In genomic region chr2:137674991-137675390, GRCh38 we compare ENCODE assay signal across 30 cellular contexts.
"Had no signal": no experiment of that assay in that cellular context is flagged by ENCODE, and none has a peak within 500 bp of the region (broad histone marks: within the 10 kb centered on the region; RNA-seq: fewer than 3 reads in every experiment).

No MANE protein-coding gene starts in this region.

- H3K27me3 ChIP-seq: adrenal gland, ascending aorta, body of pancreas, brain microvascular endothelial cell, breast epithelium, cardiac muscle cell had no signal

- H3K27ac ChIP-seq: adrenal gland, ascending aorta, body of pancreas, brain microvascular endothelial cell, breast epithelium, cardiac muscle cell had no signal

- H3K4me3 ChIP-seq: adrenal gland, ascending aorta, body of pancreas, breast epithelium, cardiac muscle cell had no signal

- ATAC-seq: activated naive CD4-positive, alpha-beta T cell treated with anti-CD3 and anti-CD28 coated beads, Interleukin-2, amount 50 U/mL, for 72 hours; activated naive CD8-positive, alpha-beta T cell treated with anti-CD3 and anti-CD28 coated beads, Interleukin-2, amount 50 U/mL, for 24 hours; activated T-cell treated with anti-CD3 and anti-CD28 coated beads, Interleukin-2, amount 50 U/mL, for 4 hours; activated T-cell treated with anti-CD3 and anti-CD28 coated beads, Interleukin-2, amount 50 U/mL, for 72 hours; activated T-helper 17 cell treated with anti-CD3 and anti-CD28 coated beads, Interleukin-2, amount 50 U/mL, for 72 hours; body of pancreas had no signal

- H3K36me3 ChIP-seq: adrenal gland, ascending aorta, brain microvascular endothelial cell, breast epithelium, cardiac muscle cell had no signal

- H3K4me1 ChIP-seq: adrenal gland, ascending aorta, body of pancreas, breast epithelium had no signal

- DNase-seq: activated effector memory CD4-positive, alpha-beta T cell treated with anti-CD3 and anti-CD28 coated beads, Interleukin-2, amount 50 U/mL, for 16 hours; activated effector memory CD4-positive, alpha-beta T cell treated with Interleukin-2 at 50 U/mL for 16 hours; activated gamma-delta T cell; activated gamma-delta T cell treated with Interleukin-2 at 50 U/mL for 16 hours; activated naive CD4-positive, alpha-beta T cell; activated naive CD4-positive, alpha-beta T cell treated with anti-CD3 and anti-CD28 coated beads for 36 hours; activated naive CD4-positive, alpha-beta T cell treated with anti-CD3 and anti-CD28 coated beads, Interleukin-2, amount 10 ng/mL, durations not matched to agents 7 days and 5 days; activated naive CD4-positive, alpha-beta T cell treated with anti-CD3 and anti-CD28 coated beads, Interleukin-2, amount 50 U/mL, for 16 hours; activated naive CD4-positive, alpha-beta T cell treated with Interleukin-2 at 50 U/mL for 16 hours; activated naive CD8-positive, alpha-beta T cell treated with anti-CD3 and anti-CD28 coated beads for 36 hours; activated naive CD8-positive, alpha-beta T cell treated with anti-CD3 and anti-CD28 coated beads, Interleukin-2, amount 10 ng/mL, durations not matched to agents 7 days and 5 days; activated naive CD8-positive, alpha-beta T cell treated with anti-CD3 and anti-CD28 coated beads, Interleukin-2, amount 50 U/mL, for 24 hours; activated T-cell treated with anti-CD3 and anti-CD28 coated beads, Interleukin-2, amount 50 U/mL, for 4 hours; activated T-cell treated with anti-CD3 and anti-CD28 coated beads, Interleukin-2, amount 50 U/mL, for 48 hours; activated T-cell treated with anti-CD3 and anti-CD28 coated beads, Interleukin-2, amount 50 U/mL, for 72 hours; adrenal gland; amniotic stem cell; amygdala; anterior cingulate cortex; aorta; body of pancreas; brain microvascular endothelial cell; caudate nucleus; central memory CD4-positive, alpha-beta T cell; cerebellar nuclear complex had no signal

- H3K9me3 ChIP-seq: adrenal gland, ascending aorta, body of pancreas, breast epithelium had no signal
